23 cellular contexts compared by ENCODE assay signal in genomic region chr5:9514968-9515367, GRCh38. TPM values are rescaled to one million over a fixed set of nuclear protein-coding genes. Genes with fewer than 3 reads are reported as not detected.
"Had no signal": no experiment of that assay in that cellular context is flagged by ENCODE, and none has a peak within 500 bp of the region (broad histone marks: within the 10 kb centered on the region; RNA-seq: fewer than 3 reads in every experiment).

No MANE protein-coding gene starts in this region.

- H3K4me1 ChIP-seq: SJSA1 had no signal

- DNase-seq: MV-4-11, NCI-H1048, NCI-H1105, NCI-H1417, NCI-H1436 treated with DMSO at 0.1 percent for 48 hours, NCI-H1694, NCI-H187 treated with DMSO at 0.1 percent for 48 hours, NCI-H2081, NCI-H2107, NCI-H2227 treated with DMSO at 0.1 percent for 48 hours, NCI-H446, NCI-H510A, NCI-H524 treated with DMSO at 0.1 percent for 48 hours, NCI-H69, NCI-H774, SIG-M5 had no signal

- H3K9me3 ChIP-seq: SJSA1 had no signal

- FAIRE-seq: K562, RCC 7860 had no signal

- H3K36me3 ChIP-seq: SJSA1 had no signal

- H3K4me3 ChIP-seq: K562, SJSA1, SK-N-MC had no signal

- H3K27ac ChIP-seq: HL-60, RWPE1, SJSA1, SK-N-MC had no signal

- ATAC-seq: K562 had no signal

- H3K27me3 ChIP-seq: SJSA1 had no signal

RNA-seq across cellular contexts. Expression of gene SEMA5A, which starts 30.9 kb away (rescaled TPM):
- polyA plus RNA-seq: IgD-negative memory B cell, K562 had no signal
